ENCODE assay signal across 1 cellular context in the genomic region with DNA sequence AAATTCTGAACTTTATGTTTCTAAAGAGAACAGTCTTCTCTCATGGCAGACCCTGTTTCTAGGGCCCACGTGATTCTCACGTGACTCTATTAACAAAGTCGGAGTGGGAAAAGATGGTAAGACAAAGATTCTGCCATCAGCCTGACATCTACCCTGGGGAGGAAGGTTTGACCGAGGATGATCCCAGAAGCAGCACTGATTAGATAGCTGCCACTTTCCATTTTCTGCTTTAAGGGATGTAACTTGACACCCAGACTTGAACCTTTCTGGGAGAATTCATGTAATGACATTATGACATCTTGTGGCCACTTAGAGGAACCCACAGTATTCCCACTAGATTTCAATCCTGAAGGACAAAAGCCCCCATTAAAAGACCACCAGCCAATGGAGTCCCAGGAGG.
A peak's percentile ranks its signal among the peaks of the same experiment; 100 is the strongest.
TF ChIP-seq lines count a peak whose summit lies in the region.

No MANE protein-coding gene starts in this region.

TF ChIP-seq in K562, 482 proteins besides CTCF, POLR2A, EP300 and RAD21 (continued from another document and continues in another):
- TF ChIP-seq MYC (IDR thresholded peaks at IDR 0.05; ENCODE audit: low read depth, low read length) (no peak), MYC (CRISPR knock-in tag; IDR thresholded peaks at IDR 0.05; ENCODE audit: borderline replicate concordance, low read depth) (no peak), ARID2 (IDR thresholded peaks at IDR 0.05) (peak; percentile 71; the same call in 1 of the 2 replicates), TOE1 (IDR thresholded peaks at IDR 0.05; ENCODE audit: borderline replicate concordance) (peak; percentile 65; the same call in 1 of the 2 replicates), TOE1 (CRISPR knock-in tag; IDR thresholded peaks at IDR 0.05; ENCODE audit: borderline replicate concordance, low read depth) (no peak), NR1H2 (CRISPR knock-in tag; IDR thresholded peaks at IDR 0.05) (no peak), TRIM24 (IDR thresholded peaks at IDR 0.05) (no peak), ZNF778 (CRISPR knock-in tag; IDR thresholded peaks at IDR 0.05) (no peak), MNT (conservative IDR thresholded peaks at IDR 0.05) (peak in 1 of 2 experiments; percentile 21; a peak in 1 of 4 replicates), LEF1 (IDR thresholded peaks at IDR 0.05) (no peak), JUND (IDR thresholded peaks at IDR 0.05; ENCODE audit: borderline replicate concordance, low read depth, low read length) (peak; percentile 31; the same call in 1 of the 2 replicates), JUND (tag; IDR thresholded peaks at IDR 0.05; ENCODE audit: borderline replicate concordance, low read depth, low read length) (no peak), RBM34 (IDR thresholded peaks at IDR 0.05; ENCODE audit: borderline replicate concordance, insufficient read depth, low read length) (no peak), PRPF4 (IDR thresholded peaks at IDR 0.05; ENCODE audit: insufficient read depth, low read depth, low read length, poor library complexity, severe bottlenecking) (no peak), U2AF2 (optimal IDR thresholded peaks at IDR 0.05; ENCODE audit: low read depth, low read length) (no peak), CREB1 (IDR thresholded peaks at IDR 0.05) (no peak), CREB1 (CRISPR knock-in tag; IDR thresholded peaks at IDR 0.05) (no peak), NEUROD1 (IDR thresholded peaks at IDR 0.05; ENCODE audit: borderline replicate concordance, low read depth, low read length, partially characterized antibody) (no peak), FOSL1 (tag; conservative IDR thresholded peaks at IDR 0.05) (no peak), TCF7 (IDR thresholded peaks at IDR 0.05; ENCODE audit: borderline replicate concordance) (no peak), KDM1A (IDR thresholded peaks at IDR 0.05) (no peak), SRSF9 (IDR thresholded peaks at IDR 0.05; ENCODE audit: borderline replicate concordance, low read depth, low read length) (no peak), ZNF143 (CRISPR knock-in tag; IDR thresholded peaks at IDR 0.05) (no peak), ZEB2 (IDR thresholded peaks at IDR 0.05) (no peak), KAT7 (CRISPR knock-in tag; IDR thresholded peaks at IDR 0.05; ENCODE audit: borderline replicate concordance) (no peak), NR2C1 (IDR thresholded peaks at IDR 0.05) (no peak), NR2C1 (tag; IDR thresholded peaks at IDR 0.05) (0 out of 2 replicates have a peak, but pooled peaks have one; percentile 17), RAD51 (IDR thresholded peaks at IDR 0.05; ENCODE audit: borderline replicate concordance, low read depth) (peak; percentile 89), ZNF24 (IDR thresholded peaks at IDR 0.05) (no peak), HMGXB4 (CRISPR knock-in tag; IDR thresholded peaks at IDR 0.05) (no peak), SPI1 (IDR thresholded peaks at IDR 0.05; ENCODE audit: borderline replicate concordance, low read depth, low read length) (no peak), SNIP1 (IDR thresholded peaks at IDR 0.05; ENCODE audit: low read depth) (no peak), KLF6 (CRISPR knock-in tag; IDR thresholded peaks at IDR 0.05; ENCODE audit: borderline replicate concordance) (no peak), BHLHE40 (IDR thresholded peaks at IDR 0.05; ENCODE audit: low read length) (peak; percentile 86), ESRRB (CRISPR knock-in tag; IDR thresholded peaks at IDR 0.05; ENCODE audit: borderline replicate concordance) (no peak), NFATC3 (IDR thresholded peaks at IDR 0.05) (no peak), SAFB2 (IDR thresholded peaks at IDR 0.05; ENCODE audit: borderline replicate concordance, low read depth, low read length, severe bottlenecking) (no peak), SOX6 (IDR thresholded peaks at IDR 0.05) (no peak), OTX1 (CRISPR knock-in tag; IDR thresholded peaks at IDR 0.05) (no peak), SMARCB1 (IDR thresholded peaks at IDR 0.05; ENCODE audit: insufficient read length, low read depth) (no peak), RBFOX2 (IDR thresholded peaks at IDR 0.05; ENCODE audit: low read depth, low read length) (no peak), NR2C2 (CRISPR knock-in tag; IDR thresholded peaks at IDR 0.05) (no peak), NR2C2 (tag; IDR thresholded peaks at IDR 0.05) (0 out of 2 replicates have a peak, but pooled peaks have one; percentile 8), TCF3 (CRISPR knock-in tag; IDR thresholded peaks at IDR 0.05) (peak; percentile 23; the same call in 1 of the 2 replicates)
- TF ChIP-seq, protein P1, sequence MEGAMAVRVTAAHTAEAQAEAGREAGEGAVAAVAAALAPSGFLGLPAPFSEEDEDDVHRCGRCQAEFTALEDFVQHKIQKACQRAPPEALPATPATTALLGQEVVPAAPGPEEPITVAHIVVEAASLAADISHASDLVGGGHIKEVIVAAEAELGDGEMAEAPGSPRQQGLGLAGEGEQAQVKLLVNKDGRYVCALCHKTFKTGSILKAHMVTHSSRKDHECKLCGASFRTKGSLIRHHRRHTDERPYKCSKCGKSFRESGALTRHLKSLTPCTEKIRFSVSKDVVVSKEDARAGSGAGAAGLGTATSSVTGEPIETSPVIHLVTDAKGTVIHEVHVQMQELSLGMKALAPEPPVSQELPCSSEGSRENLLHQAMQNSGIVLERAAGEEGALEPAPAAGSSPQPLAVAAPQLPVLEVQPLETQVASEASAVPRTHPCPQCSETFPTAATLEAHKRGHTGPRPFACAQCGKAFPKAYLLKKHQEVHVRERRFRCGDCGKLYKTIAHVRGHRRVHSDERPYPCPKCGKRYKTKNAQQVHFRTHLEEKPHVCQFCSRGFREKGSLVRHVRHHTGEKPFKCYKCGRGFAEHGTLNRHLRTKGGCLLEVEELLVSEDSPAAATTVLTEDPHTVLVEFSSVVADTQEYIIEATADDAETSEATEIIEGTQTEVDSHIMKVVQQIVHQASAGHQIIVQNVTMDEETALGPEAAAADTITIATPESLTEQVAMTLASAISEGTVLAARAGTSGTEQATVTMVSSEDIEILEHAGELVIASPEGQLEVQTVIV (CRISPR knock-in tag; IDR thresholded peaks at IDR 0.05; ENCODE audit: borderline replicate concordance), result no peak
- TF ChIP-seq, protein P2, sequence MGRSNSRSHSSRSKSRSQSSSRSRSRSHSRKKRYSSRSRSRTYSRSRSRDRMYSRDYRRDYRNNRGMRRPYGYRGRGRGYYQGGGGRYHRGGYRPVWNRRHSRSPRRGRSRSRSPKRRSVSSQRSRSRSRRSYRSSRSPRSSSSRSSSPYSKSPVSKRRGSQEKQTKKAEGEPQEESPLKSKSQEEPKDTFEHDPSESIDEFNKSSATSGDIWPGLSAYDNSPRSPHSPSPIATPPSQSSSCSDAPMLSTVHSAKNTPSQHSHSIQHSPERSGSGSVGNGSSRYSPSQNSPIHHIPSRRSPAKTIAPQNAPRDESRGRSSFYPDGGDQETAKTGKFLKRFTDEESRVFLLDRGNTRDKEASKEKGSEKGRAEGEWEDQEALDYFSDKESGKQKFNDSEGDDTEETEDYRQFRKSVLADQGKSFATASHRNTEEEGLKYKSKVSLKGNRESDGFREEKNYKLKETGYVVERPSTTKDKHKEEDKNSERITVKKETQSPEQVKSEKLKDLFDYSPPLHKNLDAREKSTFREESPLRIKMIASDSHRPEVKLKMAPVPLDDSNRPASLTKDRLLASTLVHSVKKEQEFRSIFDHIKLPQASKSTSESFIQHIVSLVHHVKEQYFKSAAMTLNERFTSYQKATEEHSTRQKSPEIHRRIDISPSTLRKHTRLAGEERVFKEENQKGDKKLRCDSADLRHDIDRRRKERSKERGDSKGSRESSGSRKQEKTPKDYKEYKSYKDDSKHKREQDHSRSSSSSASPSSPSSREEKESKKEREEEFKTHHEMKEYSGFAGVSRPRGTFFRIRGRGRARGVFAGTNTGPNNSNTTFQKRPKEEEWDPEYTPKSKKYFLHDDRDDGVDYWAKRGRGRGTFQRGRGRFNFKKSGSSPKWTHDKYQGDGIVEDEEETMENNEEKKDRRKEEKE (IDR thresholded peaks at IDR 0.05; ENCODE audit: borderline replicate concordance in 1 of 2, control insufficient read depth in 1 of 2, low read depth in 2 of 2, low read length in 1 of 2), result no peak
- TF ChIP-seq, protein P3, sequence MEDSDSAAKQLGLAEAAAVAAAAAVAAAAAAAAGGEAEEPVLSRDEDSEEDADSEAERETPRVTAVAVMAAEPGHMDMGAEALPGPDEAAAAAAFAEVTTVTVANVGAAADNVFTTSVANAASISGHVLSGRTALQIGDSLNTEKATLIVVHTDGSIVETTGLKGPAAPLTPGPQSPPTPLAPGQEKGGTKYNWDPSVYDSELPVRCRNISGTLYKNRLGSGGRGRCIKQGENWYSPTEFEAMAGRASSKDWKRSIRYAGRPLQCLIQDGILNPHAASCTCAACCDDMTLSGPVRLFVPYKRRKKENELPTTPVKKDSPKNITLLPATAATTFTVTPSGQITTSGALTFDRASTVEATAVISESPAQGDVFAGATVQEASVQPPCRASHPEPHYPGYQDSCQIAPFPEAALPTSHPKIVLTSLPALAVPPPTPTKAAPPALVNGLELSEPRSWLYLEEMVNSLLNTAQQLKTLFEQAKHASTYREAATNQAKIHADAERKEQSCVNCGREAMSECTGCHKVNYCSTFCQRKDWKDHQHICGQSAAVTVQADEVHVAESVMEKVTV (CRISPR knock-in tag; IDR thresholded peaks at IDR 0.05), result peak; percentile 78
- TF ChIP-seq, protein P4, sequence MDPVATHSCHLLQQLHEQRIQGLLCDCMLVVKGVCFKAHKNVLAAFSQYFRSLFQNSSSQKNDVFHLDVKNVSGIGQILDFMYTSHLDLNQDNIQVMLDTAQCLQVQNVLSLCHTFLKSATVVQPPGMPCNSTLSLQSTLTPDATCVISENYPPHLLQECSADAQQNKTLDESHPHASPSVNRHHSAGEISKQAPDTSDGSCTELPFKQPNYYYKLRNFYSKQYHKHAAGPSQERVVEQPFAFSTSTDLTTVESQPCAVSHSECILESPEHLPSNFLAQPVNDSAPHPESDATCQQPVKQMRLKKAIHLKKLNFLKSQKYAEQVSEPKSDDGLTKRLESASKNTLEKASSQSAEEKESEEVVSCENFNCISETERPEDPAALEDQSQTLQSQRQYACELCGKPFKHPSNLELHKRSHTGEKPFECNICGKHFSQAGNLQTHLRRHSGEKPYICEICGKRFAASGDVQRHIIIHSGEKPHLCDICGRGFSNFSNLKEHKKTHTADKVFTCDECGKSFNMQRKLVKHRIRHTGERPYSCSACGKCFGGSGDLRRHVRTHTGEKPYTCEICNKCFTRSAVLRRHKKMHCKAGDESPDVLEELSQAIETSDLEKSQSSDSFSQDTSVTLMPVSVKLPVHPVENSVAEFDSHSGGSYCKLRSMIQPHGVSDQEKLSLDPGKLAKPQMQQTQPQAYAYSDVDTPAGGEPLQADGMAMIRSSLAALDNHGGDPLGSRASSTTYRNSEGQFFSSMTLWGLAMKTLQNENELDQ (CRISPR knock-in tag; IDR thresholded peaks at IDR 0.05; ENCODE audit: borderline replicate concordance), result no peak
- TF ChIP-seq, protein P5, sequence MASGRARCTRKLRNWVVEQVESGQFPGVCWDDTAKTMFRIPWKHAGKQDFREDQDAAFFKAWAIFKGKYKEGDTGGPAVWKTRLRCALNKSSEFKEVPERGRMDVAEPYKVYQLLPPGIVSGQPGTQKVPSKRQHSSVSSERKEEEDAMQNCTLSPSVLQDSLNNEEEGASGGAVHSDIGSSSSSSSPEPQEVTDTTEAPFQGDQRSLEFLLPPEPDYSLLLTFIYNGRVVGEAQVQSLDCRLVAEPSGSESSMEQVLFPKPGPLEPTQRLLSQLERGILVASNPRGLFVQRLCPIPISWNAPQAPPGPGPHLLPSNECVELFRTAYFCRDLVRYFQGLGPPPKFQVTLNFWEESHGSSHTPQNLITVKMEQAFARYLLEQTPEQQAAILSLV (tag; IDR thresholded peaks at IDR 0.05), result no peak
- TF ChIP-seq, protein P6, sequence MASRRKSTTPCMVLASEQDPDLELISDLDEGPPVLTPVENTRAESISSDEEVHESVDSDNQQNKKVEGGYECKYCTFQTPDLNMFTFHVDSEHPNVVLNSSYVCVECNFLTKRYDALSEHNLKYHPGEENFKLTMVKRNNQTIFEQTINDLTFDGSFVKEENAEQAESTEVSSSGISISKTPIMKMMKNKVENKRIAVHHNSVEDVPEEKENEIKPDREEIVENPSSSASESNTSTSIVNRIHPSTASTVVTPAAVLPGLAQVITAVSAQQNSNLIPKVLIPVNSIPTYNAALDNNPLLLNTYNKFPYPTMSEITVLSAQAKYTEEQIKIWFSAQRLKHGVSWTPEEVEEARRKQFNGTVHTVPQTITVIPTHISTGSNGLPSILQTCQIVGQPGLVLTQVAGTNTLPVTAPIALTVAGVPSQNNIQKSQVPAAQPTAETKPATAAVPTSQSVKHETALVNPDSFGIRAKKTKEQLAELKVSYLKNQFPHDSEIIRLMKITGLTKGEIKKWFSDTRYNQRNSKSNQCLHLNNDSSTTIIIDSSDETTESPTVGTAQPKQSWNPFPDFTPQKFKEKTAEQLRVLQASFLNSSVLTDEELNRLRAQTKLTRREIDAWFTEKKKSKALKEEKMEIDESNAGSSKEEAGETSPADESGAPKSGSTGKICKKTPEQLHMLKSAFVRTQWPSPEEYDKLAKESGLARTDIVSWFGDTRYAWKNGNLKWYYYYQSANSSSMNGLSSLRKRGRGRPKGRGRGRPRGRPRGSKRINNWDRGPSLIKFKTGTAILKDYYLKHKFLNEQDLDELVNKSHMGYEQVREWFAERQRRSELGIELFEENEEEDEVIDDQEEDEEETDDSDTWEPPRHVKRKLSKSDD (conservative IDR thresholded peaks at IDR 0.05; ENCODE audit: low read length), result no peak
